In the genomic region with DNA sequence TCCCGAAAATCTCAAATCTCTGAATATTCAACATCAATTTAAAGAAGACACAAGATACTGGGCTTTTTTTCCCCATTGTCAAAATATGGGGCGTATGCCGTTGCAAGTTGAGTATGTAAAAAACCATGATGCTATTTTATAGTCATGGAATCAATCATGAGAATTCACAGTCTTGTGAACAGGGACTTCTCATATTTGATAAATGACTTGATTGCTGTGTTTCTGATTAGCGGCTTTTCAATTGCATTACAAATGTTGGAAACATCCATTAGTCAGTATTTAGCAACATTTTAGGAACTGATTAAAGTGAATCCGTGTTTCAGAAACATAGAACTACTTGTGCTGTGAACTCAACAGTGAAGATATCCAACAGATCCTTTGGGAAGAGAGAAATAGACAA, we compare ENCODE assay signal across 33 cellular contexts.
"Had no signal": no experiment of that assay in that cellular context is flagged by ENCODE, and none has a peak within 500 bp of the region (broad histone marks: within the 10 kb centered on the region; RNA-seq: fewer than 3 reads in every experiment).

No MANE protein-coding gene starts in this region.

- H3K79me2 ChIP-seq: hepatocyte had no signal

- H3K4me3 Mint-ChIP-seq: activated CD4-positive, alpha-beta memory T cell treated with anti-CD3 and anti-CD28 coated beads, Interleukin-2, amount 10 ng/mL, durations not matched to agents 7 days and 5 days; activated CD4-positive, alpha-beta T cell treated with anti-CD3 and anti-CD28 coated beads for 36 hours; activated CD4-positive, alpha-beta T cell treated with anti-CD3 and anti-CD28 coated beads, Interleukin-2, amount 10 ng/mL, durations not matched to agents 7 days and 5 days; activated naive CD4-positive, alpha-beta T cell treated with anti-CD3 and anti-CD28 coated beads for 36 hours; activated naive CD4-positive, alpha-beta T cell treated with anti-CD3 and anti-CD28 coated beads, Interleukin-2, amount 50 U/mL, for 24 hours; activated naive CD8-positive, alpha-beta T cell treated with anti-CD3 and anti-CD28 coated beads for 36 hours; activated naive CD8-positive, alpha-beta T cell treated with anti-CD3 and anti-CD28 coated beads, Interleukin-2, amount 50 U/mL, for 24 hours; activated T-helper 1 cell treated with anti-CD3 and anti-CD28 coated beads, Interleukin-12 subunit alpha, Interleukin-12 subunit beta, Interleukin-2, Interleukin-4 antibody, amounts not matched to agents 30 ng/mL and 10 ng/mL and 1 ng/mL, durations not matched to agents 14 hours and 24 hours and 36 hours; brain; central memory CD8-positive, alpha-beta T cell; dendritic cell treated with granulocyte-macrophage colony-stimulating factor and Interleukin-4, amounts not matched to agents 40 ng/mL and 50 ng/mL, for 4 days; endodermal cell had no signal

- H3K9me3 Mint-ChIP-seq: activated CD4-positive, alpha-beta memory T cell treated with anti-CD3 and anti-CD28 coated beads, Interleukin-2, amount 10 ng/mL, durations not matched to agents 7 days and 5 days; activated CD4-positive, alpha-beta T cell treated with anti-CD3 and anti-CD28 coated beads, Interleukin-2, amount 10 ng/mL, durations not matched to agents 7 days and 5 days; activated naive CD4-positive, alpha-beta T cell treated with anti-CD3 and anti-CD28 coated beads for 36 hours; activated naive CD4-positive, alpha-beta T cell treated with anti-CD3 and anti-CD28 coated beads, Interleukin-2, amount 50 U/mL, for 24 hours; activated naive CD8-positive, alpha-beta T cell treated with anti-CD3 and anti-CD28 coated beads for 36 hours; activated naive CD8-positive, alpha-beta T cell treated with anti-CD3 and anti-CD28 coated beads, Interleukin-2, amount 50 U/mL, for 24 hours; activated T-helper 1 cell treated with anti-CD3 and anti-CD28 coated beads, Interleukin-12 subunit alpha, Interleukin-12 subunit beta, Interleukin-2, Interleukin-4 antibody, amounts not matched to agents 30 ng/mL and 10 ng/mL and 1 ng/mL, durations not matched to agents 14 hours and 24 hours and 36 hours; activated T-helper 2 cell treated with anti-CD3 and anti-CD28 coated beads, Interferon-gamma antibody, Interleukin-2, Interleukin-4, amounts not matched to agents 10 μg/mL and 5 μg/mL and 100 μg/mL, durations not matched to agents 14 hours and 24 hours and 36 hours; brain; central memory CD8-positive, alpha-beta T cell; dendritic cell treated with granulocyte-macrophage colony-stimulating factor and Interleukin-4, amounts not matched to agents 40 ng/mL and 50 ng/mL, for 4 days; endodermal cell had no signal

- H3K9me3 ChIP-seq: ascending aorta, breast epithelium, esophagus muscularis mucosa, gastrocnemius medialis, heart left ventricle had no signal

- DNase-seq: activated CD4-positive, alpha-beta memory T cell treated with anti-CD3 and anti-CD28 coated beads, Interleukin-2, amount 10 ng/mL, durations not matched to agents 7 days and 5 days; activated CD4-positive, alpha-beta T cell treated with anti-CD3 and anti-CD28 coated beads for 36 hours; activated CD4-positive, alpha-beta T cell treated with anti-CD3 and anti-CD28 coated beads, Interleukin-2, amount 10 ng/mL, durations not matched to agents 7 days and 5 days; activated CD4-positive, alpha-beta T cell treated with anti-CD3 and anti-CD28 coated beads, Interleukin-2, amount 50 U/mL, for 4 hours; activated CD4-positive, CD25-positive, alpha-beta regulatory T cell; activated CD4-positive, CD25-positive, alpha-beta regulatory T cell treated with anti-CD3 and anti-CD28 coated beads, Interleukin-2, amount 50 U/mL, for 72 hours; activated CD8-positive, alpha-beta memory T cell treated with anti-CD3 and anti-CD28 coated beads for 24 hours; activated effector memory CD4-positive, alpha-beta T cell treated with anti-CD3 and anti-CD28 coated beads, Interleukin-2, amount 50 U/mL, for 16 hours; activated naive CD4-positive, alpha-beta T cell treated with anti-CD3 and anti-CD28 coated beads for 36 hours; activated naive CD8-positive, alpha-beta T cell treated with anti-CD3 and anti-CD28 coated beads for 36 hours; activated naive CD8-positive, alpha-beta T cell treated with anti-CD3 and anti-CD28 coated beads, Interleukin-2, amount 50 U/mL, for 24 hours; activated T-cell treated with anti-CD3 and anti-CD28 coated beads, Interleukin-2, amount 50 U/mL, for 48 hours; dorsolateral prefrontal cortex; effector memory CD4-positive, alpha-beta T cell; endodermal cell; erythroblast; foreskin keratinocyte; gastrocnemius medialis; glutamatergic neuron; heart left ventricle; T-helper 2 cell had no signal

- H3K27ac ChIP-seq: ascending aorta, breast epithelium, cardiac muscle cell, coronary artery, dorsolateral prefrontal cortex, esophagus muscularis mucosa, foreskin keratinocyte, gastrocnemius medialis, heart left ventricle, hepatocyte had no signal

- H3K27me3 Mint-ChIP-seq: activated naive CD8-positive, alpha-beta T cell treated with anti-CD3 and anti-CD28 coated beads, Interleukin-2, amount 50 U/mL, for 24 hours had no signal

- H3K4me2 ChIP-seq: hepatocyte had no signal

- H3K36me3 Mint-ChIP-seq: activated naive CD4-positive, alpha-beta T cell treated with anti-CD3 and anti-CD28 coated beads, Interleukin-2, amount 50 U/mL, for 24 hours; activated naive CD8-positive, alpha-beta T cell treated with anti-CD3 and anti-CD28 coated beads for 36 hours; brain had no signal

- H3K27me3 ChIP-seq: ascending aorta, breast epithelium, cardiac muscle cell, gastrocnemius medialis, hepatocyte had no signal

- H3K36me3 ChIP-seq: ascending aorta, breast epithelium, cardiac muscle cell, esophagus muscularis mucosa, gastrocnemius medialis, heart left ventricle had no signal

- H3K27ac Mint-ChIP-seq: activated CD4-positive, alpha-beta memory T cell treated with anti-CD3 and anti-CD28 coated beads, Interleukin-2, amount 10 ng/mL, durations not matched to agents 7 days and 5 days; activated CD4-positive, alpha-beta T cell treated with anti-CD3 and anti-CD28 coated beads for 36 hours; activated CD4-positive, alpha-beta T cell treated with anti-CD3 and anti-CD28 coated beads, Interleukin-2, amount 10 ng/mL, durations not matched to agents 7 days and 5 days; activated naive CD4-positive, alpha-beta T cell treated with anti-CD3 and anti-CD28 coated beads for 36 hours; activated naive CD4-positive, alpha-beta T cell treated with anti-CD3 and anti-CD28 coated beads, Interleukin-2, amount 50 U/mL, for 24 hours; activated naive CD8-positive, alpha-beta T cell treated with anti-CD3 and anti-CD28 coated beads for 36 hours; activated naive CD8-positive, alpha-beta T cell treated with anti-CD3 and anti-CD28 coated beads, Interleukin-2, amount 50 U/mL, for 24 hours; activated T-helper 1 cell treated with anti-CD3 and anti-CD28 coated beads, Interleukin-12 subunit alpha, Interleukin-12 subunit beta, Interleukin-2, Interleukin-4 antibody, amounts not matched to agents 30 ng/mL and 10 ng/mL and 1 ng/mL, durations not matched to agents 14 hours and 24 hours and 36 hours; activated T-helper 2 cell treated with anti-CD3 and anti-CD28 coated beads, Interferon-gamma antibody, Interleukin-2, Interleukin-4, amounts not matched to agents 10 μg/mL and 5 μg/mL and 100 μg/mL, durations not matched to agents 14 hours and 24 hours and 36 hours; brain; dendritic cell treated with granulocyte-macrophage colony-stimulating factor and Interleukin-4, amounts not matched to agents 40 ng/mL and 50 ng/mL, for 4 days; endodermal cell had no signal

- H3K4me3 ChIP-seq: ascending aorta, breast epithelium, cardiac muscle cell, coronary artery, dorsolateral prefrontal cortex, esophagus muscularis mucosa, gastrocnemius medialis, heart left ventricle, hepatocyte had no signal

- H2AFZ ChIP-seq: hepatocyte had no signal

- H3K4me1 ChIP-seq: ascending aorta, breast epithelium, esophagus muscularis mucosa, foreskin keratinocyte, heart left ventricle had no signal

- H3K4me1 Mint-ChIP-seq: activated CD4-positive, alpha-beta memory T cell treated with anti-CD3 and anti-CD28 coated beads, Interleukin-2, amount 10 ng/mL, durations not matched to agents 7 days and 5 days; activated CD4-positive, alpha-beta T cell treated with anti-CD3 and anti-CD28 coated beads for 36 hours; activated CD4-positive, alpha-beta T cell treated with anti-CD3 and anti-CD28 coated beads, Interleukin-2, amount 10 ng/mL, durations not matched to agents 7 days and 5 days; activated naive CD4-positive, alpha-beta T cell treated with anti-CD3 and anti-CD28 coated beads, Interleukin-2, amount 50 U/mL, for 24 hours; activated naive CD8-positive, alpha-beta T cell treated with anti-CD3 and anti-CD28 coated beads for 36 hours; activated naive CD8-positive, alpha-beta T cell treated with anti-CD3 and anti-CD28 coated beads, Interleukin-2, amount 50 U/mL, for 24 hours; brain; central memory CD8-positive, alpha-beta T cell; endodermal cell had no signal
